Comparison of ENCODE assay signal across 8 cellular contexts in genomic region chr16:86554599-86554916, GRCh38. TPM values are rescaled to one million over a fixed set of nuclear protein-coding genes. Genes with fewer than 3 reads are reported as not detected.
A peak's percentile ranks its signal among the peaks of the same experiment; 100 is the strongest.
DNase-seq lines count a peak whose midpoint lies in the region; ATAC-seq and TF ChIP-seq lines count a peak whose summit lies in the region.

No MANE protein-coding gene starts in this region.

- peak overlapping the region; percentile 94 for H3K4me2 ChIP-seq in SK-N-SH

- peaks cover 12% of the 10 kb centered on the region for H3F3A ChIP-seq in SK-N-SH (replicated peaks; ENCODE audit: insufficient read depth)

- no peaks in the 10 kb centered on the region for H3K9me3 Mint-ChIP-seq in activated naive CD8-positive, alpha-beta T cell treated with anti-CD3 and anti-CD28 coated beads, Interleukin-2, amount 50 U/mL, for 24 hours
- no peaks in the 10 kb centered on the region for H3K9me3 Mint-ChIP-seq in immature natural killer cell

- peaks cover 13% of the 10 kb centered on the region for H3K79me2 ChIP-seq in SK-N-SH (ENCODE audit: insufficient read depth)

- no peaks in the 10 kb centered on the region for H3K27me3 ChIP-seq in SK-N-SH (ENCODE audit: insufficient read depth)
- H3K27me3 ChIP-seq in testis, result no peaks in the 10 kb centered on the region

- intact Hi-C loops in testis (cut with DNase I; ENCODE audit: low total_unique reads), result no loop called here

- peak overlapping the region; percentile 47 to 79; a peak in 2 of 4 replicates for H3K27ac ChIP-seq in SK-N-SH (ENCODE audit: low read depth in 2 of 2, low read length in 1 of 2)
- H3K27ac ChIP-seq in testis, result peak overlapping the region; percentile 84 to 86

- TF ChIP-seq EP300 in SK-N-SH (IDR thresholded peaks at IDR 0.05; ENCODE audit: borderline replicate concordance in 1 of 2, low read depth in 1 of 2, low read length in 1 of 2), result no peak

- ATAC-seq in SK-N-SH treated with all-trans-retinoic acid at 6 μM for 48 hours (no peak; the same call in 1 of the 3 replicates), GM21576 (IDR thresholded peaks at IDR 0.05; ENCODE audit: unreplicated experiment) (no peak), HG03457 (IDR thresholded peaks at IDR 0.05; ENCODE audit: unreplicated experiment) (no peak)
- ATAC-seq in activated naive CD8-positive, alpha-beta T cell treated with anti-CD3 and anti-CD28 coated beads, Interleukin-2, amount 50 U/mL, for 24 hours, result no peak

- H3K36me3 Mint-ChIP-seq in activated naive CD8-positive, alpha-beta T cell treated with anti-CD3 and anti-CD28 coated beads, Interleukin-2, amount 50 U/mL, for 24 hours (ENCODE audit: low read depth), result peaks cover 14% of the 10 kb centered on the region
- peaks cover 0 to 8% (median 4%) of the 10 kb centered on the region in 3 donors for H3K36me3 Mint-ChIP-seq in immature natural killer cell

- no peak for TF ChIP-seq POLR2A in testis (IDR thresholded peaks at IDR 0.05)

- H3K9me3 ChIP-seq in SK-N-SH, result no peaks in the 10 kb centered on the region
- no peaks in the 10 kb centered on the region for H3K9me3 ChIP-seq in testis

- peaks cover 6% of the 10 kb centered on the region for H3K27me3 Mint-ChIP-seq in activated naive CD8-positive, alpha-beta T cell treated with anti-CD3 and anti-CD28 coated beads, Interleukin-2, amount 50 U/mL, for 24 hours
- peaks cover 4 to 12% (median 10%) of the 10 kb centered on the region in 3 donors for H3K27me3 Mint-ChIP-seq in immature natural killer cell (ENCODE audit: low read depth in 3 of 3)

- peak overlapping the region; percentile 79; the same call in 1 of the 2 replicates for H2AFZ ChIP-seq in SK-N-SH (ENCODE audit: low read depth)

- peaks cover 7 to 22% of the 10 kb centered on the region in 2 experiments for H3K36me3 ChIP-seq in SK-N-SH (replicated peaks in 1 of 2; ENCODE audit: control insufficient read depth in 1 of 2, insufficient read depth in 2 of 2, low read length in 1 of 2)
- no peaks in the 10 kb centered on the region for H3K36me3 ChIP-seq in testis (ENCODE audit: low read depth, missing control alignments)

- H3K27ac Mint-ChIP-seq in activated naive CD8-positive, alpha-beta T cell treated with anti-CD3 and anti-CD28 coated beads, Interleukin-2, amount 50 U/mL, for 24 hours, result peak overlapping the region; percentile 97
- peak overlapping the region; percentile 87 to 97 (median 92) for H3K27ac Mint-ChIP-seq in immature natural killer cell

- H4K20me1 ChIP-seq in SK-N-SH (ENCODE audit: insufficient read depth), result no peaks in the 10 kb centered on the region

- H3K4me1 ChIP-seq in SK-N-SH (ENCODE audit: control insufficient read depth in 1 of 2, insufficient read depth in 2 of 2, low read depth in 1 of 2, low read length in 1 of 2), result peaks cover 0 to 12% of the 10 kb centered on the region in 2 experiments; a peak in 2 of 4 replicates
- peaks cover 26% of the 10 kb centered on the region for H3K4me1 ChIP-seq in testis

- H3K9me2 ChIP-seq in SK-N-SH, result no peaks in the 10 kb centered on the region

- peaks cover 28% of the 10 kb centered on the region for H3K4me1 Mint-ChIP-seq in activated naive CD8-positive, alpha-beta T cell treated with anti-CD3 and anti-CD28 coated beads, Interleukin-2, amount 50 U/mL, for 24 hours
- peaks cover 25 to 43% of the 10 kb centered on the region in 2 donors for H3K4me1 Mint-ChIP-seq in immature natural killer cell

- no peak for TF ChIP-seq CTCF in SK-N-SH (IDR thresholded peaks at IDR 0.05)
- TF ChIP-seq CTCF in testis (IDR thresholded peaks at IDR 0.05), result no peak

- 5% methylated on average over 10 of the region's 10 CpGs for WGBS in SK-N-SH (ENCODE audit: low lambda C conversion rate)
- WGBS in testis, 2 donors, result 6 to 9% methylated on average over 6 to 10 of the region's 10 CpGs

- peak overlapping the region; percentile 75 to 98 for H3K4me3 ChIP-seq in SK-N-SH (ENCODE audit: low read depth in 2 of 2, low read length in 1 of 2)
- H3K4me3 ChIP-seq in testis, result peak overlapping the region; percentile 86 to 89

- H3K9ac ChIP-seq in SK-N-SH, result peak overlapping the region; percentile 83

- peak overlapping the region; percentile 93 for H3K4me3 Mint-ChIP-seq in activated naive CD8-positive, alpha-beta T cell treated with anti-CD3 and anti-CD28 coated beads, Interleukin-2, amount 50 U/mL, for 24 hours
- H3K4me3 Mint-ChIP-seq in immature natural killer cell, result peak overlapping the region; percentile 87 to 96 (median 92)

- CTCF ChIA-PET in SK-N-SH (lab: Yijun Ruan, JAX), result interaction anchor here (1.2 kb wide), 1 partner anchor 10 kb away, joined by 7 read pairs; no protein-coding TSS in a partner anchor

- POLR2A ChIA-PET in SK-N-SH (lab: Yijun Ruan, JAX), result no interaction called here

- DNase-seq in SK-N-SH, result no peak
- DNase-seq in activated naive CD8-positive, alpha-beta T cell treated with anti-CD3 and anti-CD28 coated beads, Interleukin-2, amount 50 U/mL, for 24 hours, result no peak
- no peak for DNase-seq in immature natural killer cell
- no peak for DNase-seq in testis
- no peak for DNase-seq in NCI-H345 treated with DMSO at 0.1 percent for 48 hours (lab: John Stamatoyannopoulos, UW; ENCODE audit: unreplicated experiment)

- no peak for TF ChIP-seq RAD21 in SK-N-SH (IDR thresholded peaks at IDR 0.05; ENCODE audit: low read length)

TF ChIP-seq in SK-N-SH, 30 proteins besides CTCF, POLR2A, EP300 and RAD21 (continues in another document):
- TF ChIP-seq JUND (IDR thresholded peaks at IDR 0.05) (no peak), RXRA (IDR thresholded peaks at IDR 0.05; ENCODE audit: borderline replicate concordance, low read depth) (no peak), YY1 (IDR thresholded peaks at IDR 0.05; ENCODE audit: low read depth) (no peak), TAF1 (IDR thresholded peaks at IDR 0.05; ENCODE audit: borderline replicate concordance, low read depth, low read length) (no peak)
- TF ChIP-seq, protein P1, sequence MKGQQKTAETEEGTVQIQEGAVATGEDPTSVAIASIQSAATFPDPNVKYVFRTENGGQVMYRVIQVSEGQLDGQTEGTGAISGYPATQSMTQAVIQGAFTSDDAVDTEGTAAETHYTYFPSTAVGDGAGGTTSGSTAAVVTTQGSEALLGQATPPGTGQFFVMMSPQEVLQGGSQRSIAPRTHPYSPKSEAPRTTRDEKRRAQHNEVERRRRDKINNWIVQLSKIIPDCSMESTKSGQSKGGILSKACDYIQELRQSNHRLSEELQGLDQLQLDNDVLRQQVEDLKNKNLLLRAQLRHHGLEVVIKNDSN (IDR thresholded peaks at IDR 0.05; ENCODE audit: borderline replicate concordance, low read depth), result no peak
- TF ChIP-seq, protein P2, sequence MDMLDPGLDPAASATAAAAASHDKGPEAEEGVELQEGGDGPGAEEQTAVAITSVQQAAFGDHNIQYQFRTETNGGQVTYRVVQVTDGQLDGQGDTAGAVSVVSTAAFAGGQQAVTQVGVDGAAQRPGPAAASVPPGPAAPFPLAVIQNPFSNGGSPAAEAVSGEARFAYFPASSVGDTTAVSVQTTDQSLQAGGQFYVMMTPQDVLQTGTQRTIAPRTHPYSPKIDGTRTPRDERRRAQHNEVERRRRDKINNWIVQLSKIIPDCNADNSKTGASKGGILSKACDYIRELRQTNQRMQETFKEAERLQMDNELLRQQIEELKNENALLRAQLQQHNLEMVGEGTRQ (IDR thresholded peaks at IDR 0.05; ENCODE audit: borderline replicate concordance, low read depth, low read length), result no peak

TF ChIP-seq in SK-N-SH treated with all-trans-retinoic acid at 6 μM for 48 hours, 23 proteins besides CTCF, POLR2A, EP300 and RAD21:
- TF ChIP-seq TCF4 (CRISPR knock-in tag; IDR thresholded peaks at IDR 0.05; ENCODE audit: borderline replicate concordance) (no peak), CSDC2 (CRISPR knock-in tag; IDR thresholded peaks at IDR 0.05) (no peak), ZNF8 (CRISPR knock-in tag; IDR thresholded peaks at IDR 0.05) (no peak), ISL1 (CRISPR knock-in tag; IDR thresholded peaks at IDR 0.05) (no peak), GLIS3 (CRISPR knock-in tag; IDR thresholded peaks at IDR 0.05) (no peak), RARB (CRISPR knock-in tag; IDR thresholded peaks at IDR 0.05) (no peak)

RNA-seq across cellular contexts. Expression of gene MTHFSD, which starts 0.5 kb away (rescaled TPM):
- polyA plus RNA-seq in SK-N-SH (2012; rRNA removed) (15.6 and 18.7 TPM in 2 replicates), immature natural killer cell (10 to 100 TPM in 2 of 3 donors, 1 to 10 TPM in 1; 7.9 to 15.5 (median 12.3) TPM), testis (ENCODE audit: insufficient read depth, low read depth, low replicate concordance) (42.2 TPM)
- 5.6 and 8.7 TPM in 2 replicates for polyA plus RNA-seq in SK-N-SH (2012; cell fraction: cytosol; rRNA removed)
- polyA plus RNA-seq in SK-N-SH (2012; cell fraction: nucleus; rRNA removed), result 61.2 and 70.2 TPM in 2 replicates
- 10 to 100 TPM; 45.0 to 55.6 TPM for total RNA-seq in testis

RNA-seq across cellular contexts. Expression of gene FOXC2, which starts 12.1 kb away (rescaled TPM):
- polyA plus RNA-seq in SK-N-SH (2012; rRNA removed), result 0.37 and 1.3 TPM in 2 replicates
- 1.1 TPM in 2 replicates for polyA plus RNA-seq in SK-N-SH (2012; cell fraction: cytosol; rRNA removed)
- polyA plus RNA-seq in SK-N-SH (2012; cell fraction: nucleus; rRNA removed), result 2.0 TPM in 2 replicates
- not detected for polyA plus RNA-seq in immature natural killer cell
- total RNA-seq in testis, result 10 to 100 TPM in 1 of 2 donors, 1 to 10 TPM in 1; 7.6 to 11.2 TPM
- polyA plus RNA-seq in testis (ENCODE audit: insufficient read depth, low read depth, low replicate concordance), result 3.9 TPM

RNA-seq across cellular contexts. Expression of gene FOXL1, which starts 23.8 kb away (rescaled TPM):
- polyA plus RNA-seq in SK-N-SH (2012; rRNA removed) (2.5 and 2.8 TPM in 2 replicates), immature natural killer cell (not detected), testis (ENCODE audit: insufficient read depth, low read depth, low replicate concordance) (1.4 TPM)
- polyA plus RNA-seq in SK-N-SH (2012; cell fraction: cytosol; rRNA removed), result 1.7 and 2.3 TPM in 2 replicates
- 5.7 and 15.3 TPM in 2 replicates for polyA plus RNA-seq in SK-N-SH (2012; cell fraction: nucleus; rRNA removed)
- 1 to 10 TPM; 4.6 to 5.9 TPM for total RNA-seq in testis

RNA-seq across cellular contexts. Expression of gene FOXF1, which starts 44.2 kb away (rescaled TPM):
- polyA plus RNA-seq in SK-N-SH (2012; rRNA removed) (0.02 TPM in 1 of 2 replicates, not detected in the other), immature natural killer cell (not detected), testis (ENCODE audit: insufficient read depth, low read depth, low replicate concordance) (0.91 TPM)
- polyA plus RNA-seq in SK-N-SH (2012; cell fraction: cytosol; rRNA removed), result 0.01 TPM in 1 of 2 replicates, not detected in the other
- 0.02 and 0.04 TPM in 2 replicates for polyA plus RNA-seq in SK-N-SH (2012; cell fraction: nucleus; rRNA removed)
- 1 to 10 TPM; 2.0 to 2.8 TPM for total RNA-seq in testis
